Comparison of ENCODE assay signal across 10 cellular contexts in the genomic region with DNA sequence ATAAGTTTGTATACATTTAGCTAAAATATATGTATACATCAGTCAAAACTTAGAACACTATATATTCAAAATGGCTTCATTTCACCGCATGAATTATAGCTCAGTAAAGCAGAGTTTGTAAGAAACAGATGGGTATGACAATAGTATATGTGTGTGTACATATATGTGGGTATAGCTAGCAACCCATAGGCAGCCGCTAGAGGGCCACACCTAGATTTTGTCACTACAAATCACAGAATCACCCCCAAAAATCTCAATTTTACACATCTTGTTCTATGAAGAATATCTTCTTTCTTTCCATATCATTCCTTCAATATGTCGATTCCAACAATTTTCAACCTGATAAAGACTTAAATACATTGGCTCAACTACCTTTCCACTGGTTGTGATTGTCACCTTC.
DNase-seq lines count a peak whose midpoint lies in the region; ATAC-seq, FAIRE-seq and TF ChIP-seq lines count a peak whose summit lies in the region.
"Had no signal": no experiment of that assay in that cellular context is flagged by ENCODE, and none has a peak within 500 bp of the region (broad histone marks: within the 10 kb centered on the region; RNA-seq: fewer than 3 reads in every experiment).

No MANE protein-coding gene starts in this region.

- H3K9me3 ChIP-seq in Karpas-422 (ENCODE audit: low read length) (no peaks in the 10 kb centered on the region), GM23248 (ENCODE audit: low read depth) (no peaks in the 10 kb centered on the region)

- H3K27me3 ChIP-seq in Karpas-422 (ENCODE audit: low read length) (no peaks in the 10 kb centered on the region), GM23248 (replicated peaks; ENCODE audit: insufficient read depth) (no peaks in the 10 kb centered on the region)

- no peak overlapping the region for H3K27ac Mint-ChIP-seq in chondrocyte (ENCODE audit: unreplicated experiment)

- WGBS in GM23248 (ENCODE audit: low coverage in 1 of 2, low lambda C conversion rate in 2 of 2, missing lambda C conversion rate in 2 of 2), 2 experiments, result 29 to 36% methylated on average over 3 of the region's 3 CpGs

- H3K9me2 ChIP-seq in Karpas-422 (replicated peaks; ENCODE audit: insufficient read depth, low read length), result no peaks in the 10 kb centered on the region
- H3K9me2 ChIP-seq in GM23248 (ENCODE audit: insufficient read depth), result no peaks in the 10 kb centered on the region

- no peak overlapping the region for H2AFZ ChIP-seq in Karpas-422 (ENCODE audit: low read length)
- no peak overlapping the region for H2AFZ ChIP-seq in GM23248

- H3K79me2 ChIP-seq in Karpas-422 (ENCODE audit: low read length) (no peaks in the 10 kb centered on the region), GM23248 (ENCODE audit: insufficient read depth) (no peaks in the 10 kb centered on the region)

- DNase-seq in GM12892 (ENCODE audit: insufficient read length) (no peak), Karpas-422 (peak; percentile 73), chondrocyte (ENCODE audit: low spot score) (no peak), GM23248 (no peak), NCI-H2107 treated with DMSO at 0.1 percent for 48 hours (lab: John Stamatoyannopoulos, UW; ENCODE audit: unreplicated experiment) (no peak), anterior cingulate cortex (lab: John Stamatoyannopoulos, UW) (no peak)
- no peak for DNase-seq in NK-92 treated with Interleukin-12 subunit alpha and Interleukin-12 subunit beta, amount 100 ng/mL, for 24 hours (lab: John Stamatoyannopoulos, UW)
- DNase-seq: DMS153, hypothalamus had no signal

- H3K4me3 ChIP-seq in Karpas-422 (ENCODE audit: low read length), result no peak overlapping the region
- no peak overlapping the region for H3K4me3 ChIP-seq in GM23248

- no peaks in the 10 kb centered on the region for H3K27me3 Mint-ChIP-seq in chondrocyte (ENCODE audit: low read depth)

- H3K4me2 ChIP-seq in Karpas-422 (ENCODE audit: low read depth, low read length, poor library complexity, severe bottlenecking) (no peak overlapping the region), GM23248 (ENCODE audit: unreplicated experiment) (no peak overlapping the region)

- peak; percentile 58 for TF ChIP-seq CTCF in chondrocyte (IDR thresholded peaks at IDR 0.05)

- no peaks in the 10 kb centered on the region for H3K36me3 ChIP-seq in Karpas-422 (ENCODE audit: insufficient read depth, low read length)
- no peaks in the 10 kb centered on the region for H3K36me3 ChIP-seq in GM23248 (ENCODE audit: low read depth)

- no peak overlapping the region for H3K27ac ChIP-seq in Karpas-422 (ENCODE audit: low read length)
- no peak overlapping the region for H3K27ac ChIP-seq in GM23248

- in situ Hi-C loops in GM23248 (cut with MboI), result no loop called here

- H3K9me3 Mint-ChIP-seq in chondrocyte (ENCODE audit: low read depth), result peaks cover 42% of the 10 kb centered on the region

- no peak overlapping the region for H3K4me3 Mint-ChIP-seq in chondrocyte (ENCODE audit: unreplicated experiment)

- H3K4me1 Mint-ChIP-seq in chondrocyte (ENCODE audit: low read depth), result no peaks in the 10 kb centered on the region

- peak; percentile 71 for ATAC-seq in GM21619 (IDR thresholded peaks at IDR 0.05; ENCODE audit: unreplicated experiment)

- peak; percentile 33 for FAIRE-seq in GM12892 (lab: Jason Lieb, UNC)

- no peaks in the 10 kb centered on the region for H3K36me3 Mint-ChIP-seq in chondrocyte (ENCODE audit: low read depth)

- H4K20me1 ChIP-seq in Karpas-422 (ENCODE audit: insufficient read depth, low read depth, low read length) (no peaks in the 10 kb centered on the region), GM23248 (ENCODE audit: insufficient read depth) (no peaks in the 10 kb centered on the region)

- H3K9ac ChIP-seq in Karpas-422 (ENCODE audit: low read length) (no peak overlapping the region), GM23248 (no peak overlapping the region)

- H3K4me1 ChIP-seq in Karpas-422 (ENCODE audit: low read length) (no peaks in the 10 kb centered on the region), GM23248 (ENCODE audit: insufficient read depth) (no peaks in the 10 kb centered on the region)

- H3F3A ChIP-seq in GM23248 (ENCODE audit: insufficient read depth), result no peaks in the 10 kb centered on the region

- no peak for TF ChIP-seq POLR2A in GM12892 (IDR thresholded peaks at IDR 0.05; ENCODE audit: low read depth, low read length)
